ENCODE assay signal across 20 cellular contexts in genomic region chr15:66101715-66102395, GRCh38.
DNase-seq lines count a peak whose midpoint lies in the region; ATAC-seq and TF ChIP-seq lines count a peak whose summit lies in the region.
"Had no signal": no experiment of that assay in that cellular context is flagged by ENCODE, and none has a peak within 500 bp of the region (broad histone marks: within the 10 kb centered on the region; RNA-seq: fewer than 3 reads in every experiment).

No MANE protein-coding gene starts in this region.

- H2AFZ ChIP-seq in osteoblast (ENCODE audit: low read length) (no peak overlapping the region), hepatocyte (no peak overlapping the region)

- H3K27me3 ChIP-seq in H7 (ENCODE audit: control insufficient read depth, insufficient read depth, low read length): no peaks in the 10 kb centered on the region
- H3K27me3 ChIP-seq in osteoblast (ENCODE audit: insufficient read depth, low read length): peaks cover 38% of the 10 kb centered on the region
- peaks cover 2% of the 10 kb centered on the region for H3K27me3 ChIP-seq in hepatocyte

- H3K9me3 Mint-ChIP-seq in brain: peaks cover 0 to 9% (median 0%) of the 10 kb centered on the region in 5 experiments
- H3K9me3 Mint-ChIP-seq: activated CD4-positive, alpha-beta memory T cell treated with anti-CD3 and anti-CD28 coated beads, Interleukin-2, amount 10 ng/mL, durations not matched to agents 7 days and 5 days; CD14-positive monocyte had no signal

- H3K27ac ChIP-seq in osteoblast (ENCODE audit: low read depth, low read length) (no peak overlapping the region), hepatocyte (no peak overlapping the region)
- H3K27ac ChIP-seq: heart right ventricle, left ventricle myocardium inferior, transverse colon had no signal

- peak overlapping the region in 4 of 5 experiments; percentile 11 to 93 (median 74) for H3K27ac Mint-ChIP-seq in brain
- H3K27ac Mint-ChIP-seq: activated CD4-positive, alpha-beta memory T cell treated with anti-CD3 and anti-CD28 coated beads, Interleukin-2, amount 10 ng/mL, durations not matched to agents 7 days and 5 days; CD14-positive monocyte had no signal

- no peak for ATAC-seq in GM21367 (IDR thresholded peaks at IDR 0.05; ENCODE audit: unreplicated experiment)
- ATAC-seq: activated CD4-positive, CD25-positive, alpha-beta regulatory T cell treated with anti-CD3 and anti-CD28 coated beads, Interleukin-2, amount 50 U/mL, for 24 hours; K562 had no signal

- TF ChIP-seq CTCF in brain (conservative IDR thresholded peaks at IDR 0.05) (no peak), osteoblast (IDR thresholded peaks at IDR 0.05; ENCODE audit: extremely low read depth, low read depth, low read length) (no peak), hepatocyte (IDR thresholded peaks at IDR 0.05; ENCODE audit: poor library complexity) (no peak)

- peaks cover 58% of the 10 kb centered on the region for H3K4me1 Mint-ChIP-seq in brain
- H3K4me1 Mint-ChIP-seq: activated CD4-positive, alpha-beta memory T cell treated with anti-CD3 and anti-CD28 coated beads, Interleukin-2, amount 10 ng/mL, durations not matched to agents 7 days and 5 days; CD14-positive monocyte had no signal

- peak overlapping the region in 1 of 5 experiments; percentile 45 for H3K4me3 Mint-ChIP-seq in brain
- H3K4me3 Mint-ChIP-seq: activated CD4-positive, alpha-beta memory T cell treated with anti-CD3 and anti-CD28 coated beads, Interleukin-2, amount 10 ng/mL, durations not matched to agents 7 days and 5 days; CD14-positive monocyte had no signal

- H3K9me3 ChIP-seq in osteoblast (ENCODE audit: low read depth, low read length): no peaks in the 10 kb centered on the region
- no peaks in the 10 kb centered on the region for H3K9me3 ChIP-seq in hepatocyte (ENCODE audit: low read depth)
- H3K9me3 ChIP-seq: heart right ventricle, left ventricle myocardium inferior, transverse colon had no signal

- H3K4me1 ChIP-seq in osteoblast (ENCODE audit: insufficient read depth, low read length) (no peaks in the 10 kb centered on the region), hepatocyte (ENCODE audit: insufficient read depth) (no peaks in the 10 kb centered on the region)
- H3K4me1 ChIP-seq: transverse colon had no signal

- H3K4me3 ChIP-seq in H7 (ENCODE audit: insufficient read depth, low read depth, low read length) (no peak overlapping the region), osteoblast (ENCODE audit: insufficient read depth, low read length) (no peak overlapping the region), hepatocyte (no peak overlapping the region)
- H3K4me3 ChIP-seq: heart right ventricle, K562, left ventricle myocardium inferior, transverse colon had no signal

- H3K27me3 Mint-ChIP-seq in brain: peaks cover 6% of the 10 kb centered on the region

- WGBS in hepatocyte (ENCODE audit: low lambda C conversion rate, missing lambda C conversion rate): 66% methylated on average over 10 of the region's 10 CpGs

- H3K79me2 ChIP-seq in osteoblast (ENCODE audit: insufficient read depth, low read length) (no peaks in the 10 kb centered on the region), hepatocyte (no peaks in the 10 kb centered on the region)

- no peaks in the 10 kb centered on the region for H4K20me1 ChIP-seq in osteoblast (ENCODE audit: insufficient read depth, low read length)
- no peaks in the 10 kb centered on the region for H4K20me1 ChIP-seq in hepatocyte (ENCODE audit: insufficient read depth, poor library complexity, severe bottlenecking)

- no peaks in the 10 kb centered on the region for H3K36me3 Mint-ChIP-seq in brain
- H3K36me3 Mint-ChIP-seq: CD14-positive monocyte had no signal

- peak; percentile 81 for DNase-seq in H7
- DNase-seq in NCI-H2171 treated with DMSO at 0.1 percent for 48 hours (lab: John Stamatoyannopoulos, UW): peak; percentile 90
- peak; percentile 44 for DNase-seq in osteoblast (ENCODE audit: insufficient read length, low spot score, missing footprints)
- DNase-seq in hepatic stellate cell (ENCODE audit: low spot score): no peak
- no peak for DNase-seq in hepatocyte (ENCODE audit: low spot score)
- DNase-seq: activated CD4-positive, alpha-beta memory T cell treated with anti-CD3 and anti-CD28 coated beads, Interleukin-2, amount 10 ng/mL, durations not matched to agents 7 days and 5 days; activated effector memory CD4-positive, alpha-beta T cell treated with Interleukin-2 at 50 U/mL for 16 hours; effector memory CD4-positive, alpha-beta T cell; foreskin fibroblast; heart right ventricle; left ventricle myocardium inferior; NCI-H2227 treated with DMSO at 0.1 percent for 48 hours; SHP77; stimulated activated CD8-positive, alpha-beta memory T cell treated with anti-CD3 and anti-CD28 coated beads, Interleukin-4, amount 100 ng/mL, for 48 hours; transverse colon had no signal

- H3K36me3 ChIP-seq in H7 (replicated peaks; ENCODE audit: control insufficient read depth, insufficient read depth, low read length): no peaks in the 10 kb centered on the region
- H3K36me3 ChIP-seq in osteoblast (ENCODE audit: insufficient read depth, low read length): no peaks in the 10 kb centered on the region
- no peaks in the 10 kb centered on the region for H3K36me3 ChIP-seq in hepatocyte (replicated peaks; ENCODE audit: insufficient read depth, low read depth)
- H3K36me3 ChIP-seq: heart right ventricle, left ventricle myocardium inferior, transverse colon had no signal

- H3K9me2 ChIP-seq in hepatocyte (replicated peaks; ENCODE audit: insufficient read depth): no peaks in the 10 kb centered on the region

- H3K4me2 ChIP-seq in osteoblast (ENCODE audit: insufficient read depth, low read length): no peak overlapping the region
- H3K4me2 ChIP-seq in hepatocyte: no peak overlapping the region

Comparison
In these comparisons a context has a peak if more than half of its experiments do, and no peak if none do; other contexts are left out.
1. DNase-seq: peak in H7 (single experiment), NCI-H2171 treated with DMSO at 0.1 percent for 48 hours (single experiment) and osteoblast (single experiment); none in hepatic stellate cell (single experiment) and hepatocyte (single experiment).